32 cellular contexts compared by ENCODE assay signal in the genomic region with DNA sequence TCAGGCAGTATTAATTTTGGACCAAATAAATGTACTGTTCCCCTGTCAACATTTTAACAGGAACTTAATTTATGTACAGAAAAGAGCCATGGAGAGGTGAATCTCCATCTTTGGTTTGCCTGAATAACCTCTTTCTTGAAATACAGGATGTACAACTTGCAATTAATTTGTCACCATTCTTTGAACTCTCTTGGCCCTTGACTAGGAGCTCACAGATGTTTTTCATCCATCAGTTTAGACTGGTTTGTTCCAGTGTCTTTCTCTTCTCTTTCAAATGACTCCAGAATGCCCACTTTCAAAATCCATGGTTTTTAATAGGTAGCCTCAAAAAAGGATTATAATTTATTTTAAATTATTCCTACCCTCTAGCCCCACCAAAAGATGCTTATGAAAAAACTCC.
"Had no signal": no experiment of that assay in that cellular context is flagged by ENCODE, and none has a peak within 500 bp of the region (broad histone marks: within the 10 kb centered on the region; RNA-seq: fewer than 3 reads in every experiment).

No MANE protein-coding gene starts in this region.

- ATAC-seq: activated CD8-positive, alpha-beta memory T cell treated with anti-CD3 and anti-CD28 coated beads, Interleukin-2, amount 10 ng/mL, durations not matched to agents 7 days and 5 days; activated CD8-positive, alpha-beta T cell treated with anti-CD3 and anti-CD28 coated beads, Interleukin-2, amount 10 ng/mL, durations not matched to agents 7 days and 5 days; activated naive CD4-positive, alpha-beta T cell treated with anti-CD3 and anti-CD28 coated beads, Interleukin-2, amount 50 U/mL, for 72 hours; body of pancreas had no signal

- H3K27ac ChIP-seq: adrenal gland, body of pancreas, brain microvascular endothelial cell, breast epithelium, VCaP had no signal

- H3K27me3 Mint-ChIP-seq: activated B cell treated with CpG ODN at 0.5 μM for 24 hours; activated naive CD8-positive, alpha-beta T cell treated with anti-CD3 and anti-CD28 coated beads for 36 hours; activated T-cell treated with anti-CD3 and anti-CD28 coated beads, Interleukin-2, amount 50 U/mL, for 24 hours had no signal

- H3K27ac Mint-ChIP-seq: activated B cell treated with CpG ODN at 0.5 μM for 24 hours; activated CD4-positive, alpha-beta memory T cell treated with anti-CD3 and anti-CD28 coated beads, Interleukin-2, amount 10 ng/mL, durations not matched to agents 7 days and 5 days; activated CD4-positive, alpha-beta T cell treated with anti-CD3 and anti-CD28 coated beads, Interleukin-2, amount 10 ng/mL, durations not matched to agents 7 days and 5 days; activated CD8-positive, alpha-beta memory T cell treated with anti-CD3 and anti-CD28 coated beads, Interleukin-2, amount 10 ng/mL, durations not matched to agents 7 days and 5 days; activated CD8-positive, alpha-beta T cell treated with anti-CD3 and anti-CD28 coated beads, Interleukin-2, amount 10 ng/mL, durations not matched to agents 7 days and 5 days; activated naive CD4-positive, alpha-beta T cell treated with anti-CD3 and anti-CD28 coated beads for 36 hours; activated naive CD4-positive, alpha-beta T cell treated with anti-CD3 and anti-CD28 coated beads, Interleukin-2, amount 50 U/mL, for 72 hours; activated naive CD8-positive, alpha-beta T cell treated with anti-CD3 and anti-CD28 coated beads for 36 hours; activated T-cell treated with anti-CD3 and anti-CD28 coated beads, Interleukin-2, amount 50 U/mL, for 24 hours; T-helper 1 cell treated with Interleukin-12 subunit alpha and Interleukin-12 subunit beta and Interleukin-4 antibody, amounts not matched to agents 30 μg/mL and 1 μg/mL, for 36 hours; T-helper 2 cell treated with Interferon-gamma antibody and Interleukin-4, amounts not matched to agents 5 μg/mL and 100 μg/mL, for 36 hours had no signal

- H3K4me1 ChIP-seq: adrenal gland, body of pancreas, breast epithelium had no signal

- H3K27me3 ChIP-seq: adrenal gland, body of pancreas, brain microvascular endothelial cell, breast epithelium had no signal

- H3K4me1 Mint-ChIP-seq: activated CD4-positive, alpha-beta memory T cell treated with anti-CD3 and anti-CD28 coated beads, Interleukin-2, amount 10 ng/mL, durations not matched to agents 7 days and 5 days; activated CD4-positive, alpha-beta T cell treated with anti-CD3 and anti-CD28 coated beads, Interleukin-2, amount 10 ng/mL, durations not matched to agents 7 days and 5 days; activated naive CD8-positive, alpha-beta T cell treated with anti-CD3 and anti-CD28 coated beads for 36 hours had no signal

- DNase-seq: activated B cell treated with CpG ODN at 0.5 μM for 24 hours; activated CD4-positive, alpha-beta memory T cell treated with anti-CD3 and anti-CD28 coated beads, Interleukin-2, amount 10 ng/mL, durations not matched to agents 7 days and 5 days; activated CD4-positive, alpha-beta T cell treated with anti-CD3 and anti-CD28 coated beads for 48 hours; activated CD4-positive, alpha-beta T cell treated with anti-CD3 and anti-CD28 coated beads, Interleukin-2, amount 10 ng/mL, durations not matched to agents 7 days and 5 days; activated CD4-positive, alpha-beta T cell treated with anti-CD3 and anti-CD28 coated beads, Interleukin-2, amount 50 U/mL, for 48 hours; activated CD4-positive, CD25-positive, alpha-beta regulatory T cell treated with anti-CD3 and anti-CD28 coated beads, Interleukin-2, amount 50 U/mL, for 72 hours; activated CD8-positive, alpha-beta memory T cell treated with anti-CD3 and anti-CD28 coated beads for 24 hours; activated CD8-positive, alpha-beta memory T cell treated with anti-CD3 and anti-CD28 coated beads, Interleukin-2, amount 10 ng/mL, durations not matched to agents 7 days and 5 days; activated CD8-positive, alpha-beta memory T cell treated with anti-CD3 and anti-CD28 coated beads, Interleukin-2, amount 50 U/mL, for 48 hours; activated CD8-positive, alpha-beta T cell treated with anti-CD3 and anti-CD28 coated beads, Interleukin-2, amount 10 ng/mL, durations not matched to agents 7 days and 5 days; activated effector memory CD4-positive, alpha-beta T cell treated with anti-CD3 and anti-CD28 coated beads, Interleukin-2, amount 50 U/mL, for 16 hours; activated gamma-delta T cell treated with Interleukin-2 at 50 U/mL for 16 hours; activated naive CD4-positive, alpha-beta T cell; activated naive CD4-positive, alpha-beta T cell treated with anti-CD3 and anti-CD28 coated beads for 36 hours; activated naive CD4-positive, alpha-beta T cell treated with anti-CD3 and anti-CD28 coated beads, Interleukin-2, amount 50 U/mL, for 16 hours; activated naive CD8-positive, alpha-beta T cell treated with anti-CD3 and anti-CD28 coated beads for 36 hours; activated T-cell treated with anti-CD3 and anti-CD28 coated beads, Interleukin-2, amount 50 U/mL, for 24 hours; activated T-cell treated with anti-CD3 and anti-CD28 coated beads, Interleukin-2, amount 50 U/mL, for 48 hours; adrenal gland; amniotic stem cell; aorta; body of pancreas; brain microvascular endothelial cell; central memory CD4-positive, alpha-beta T cell; T-helper 1 cell; T-helper 2 cell; T-helper 9 cell had no signal

- H3K9me3 Mint-ChIP-seq: activated B cell treated with CpG ODN at 0.5 μM for 24 hours; activated CD4-positive, alpha-beta memory T cell treated with anti-CD3 and anti-CD28 coated beads, Interleukin-2, amount 10 ng/mL, durations not matched to agents 7 days and 5 days; activated CD4-positive, alpha-beta T cell treated with anti-CD3 and anti-CD28 coated beads, Interleukin-2, amount 10 ng/mL, durations not matched to agents 7 days and 5 days; activated naive CD4-positive, alpha-beta T cell treated with anti-CD3 and anti-CD28 coated beads for 36 hours; activated naive CD4-positive, alpha-beta T cell treated with anti-CD3 and anti-CD28 coated beads, Interleukin-2, amount 50 U/mL, for 72 hours; activated naive CD8-positive, alpha-beta T cell treated with anti-CD3 and anti-CD28 coated beads for 36 hours; activated T-cell treated with anti-CD3 and anti-CD28 coated beads, Interleukin-2, amount 50 U/mL, for 24 hours; T-helper 1 cell treated with Interleukin-12 subunit alpha and Interleukin-12 subunit beta and Interleukin-4 antibody, amounts not matched to agents 30 μg/mL and 1 μg/mL, for 36 hours; T-helper 2 cell treated with Interferon-gamma antibody and Interleukin-4, amounts not matched to agents 5 μg/mL and 100 μg/mL, for 36 hours had no signal

- H3K36me3 ChIP-seq: adrenal gland, brain microvascular endothelial cell, breast epithelium had no signal

- H3K4me3 ChIP-seq: adrenal gland, body of pancreas, breast epithelium had no signal

- H3K36me3 Mint-ChIP-seq: activated CD8-positive, alpha-beta memory T cell treated with anti-CD3 and anti-CD28 coated beads, Interleukin-2, amount 10 ng/mL, durations not matched to agents 7 days and 5 days; activated naive CD4-positive, alpha-beta T cell treated with anti-CD3 and anti-CD28 coated beads, Interleukin-2, amount 50 U/mL, for 72 hours had no signal

- H3K9me3 ChIP-seq: adrenal gland, body of pancreas, breast epithelium had no signal

- H3K4me3 Mint-ChIP-seq: activated B cell treated with CpG ODN at 0.5 μM for 24 hours; activated CD4-positive, alpha-beta memory T cell treated with anti-CD3 and anti-CD28 coated beads, Interleukin-2, amount 10 ng/mL, durations not matched to agents 7 days and 5 days; activated CD4-positive, alpha-beta T cell treated with anti-CD3 and anti-CD28 coated beads, Interleukin-2, amount 10 ng/mL, durations not matched to agents 7 days and 5 days; activated CD8-positive, alpha-beta memory T cell treated with anti-CD3 and anti-CD28 coated beads, Interleukin-2, amount 10 ng/mL, durations not matched to agents 7 days and 5 days; activated CD8-positive, alpha-beta T cell treated with anti-CD3 and anti-CD28 coated beads, Interleukin-2, amount 10 ng/mL, durations not matched to agents 7 days and 5 days; activated naive CD4-positive, alpha-beta T cell treated with anti-CD3 and anti-CD28 coated beads for 36 hours; activated naive CD8-positive, alpha-beta T cell treated with anti-CD3 and anti-CD28 coated beads for 36 hours; activated T-cell treated with anti-CD3 and anti-CD28 coated beads, Interleukin-2, amount 50 U/mL, for 24 hours; T-helper 1 cell treated with Interleukin-12 subunit alpha and Interleukin-12 subunit beta and Interleukin-4 antibody, amounts not matched to agents 30 μg/mL and 1 μg/mL, for 36 hours; T-helper 2 cell treated with Interferon-gamma antibody and Interleukin-4, amounts not matched to agents 5 μg/mL and 100 μg/mL, for 36 hours had no signal
